ENCODE assay signal across 23 cellular contexts in genomic region chr14:69034612-69035262, GRCh38. TPM values are rescaled to one million over a fixed set of nuclear protein-coding genes. Genes with fewer than 3 reads are reported as not detected.
DNase-seq lines count a peak whose midpoint lies in the region; ATAC-seq, FAIRE-seq and TF ChIP-seq lines count a peak whose summit lies in the region.
"Had no signal": no experiment of that assay in that cellular context is flagged by ENCODE, and none has a peak within 500 bp of the region (broad histone marks: within the 10 kb centered on the region; RNA-seq: fewer than 3 reads in every experiment).

No MANE protein-coding gene starts in this region.

- CTCF ChIA-PET in A549 (lab: Yijun Ruan, JAX): interaction anchor here (0.6 to 1.4 kb wide), 4 partner anchors 73 to 234 kb away, joined by 3 to 5 read pairs (median 4); no protein-coding TSS in a partner anchor
- CTCF ChIA-PET in CD4-positive, alpha-beta T cell (lab: Charles Lee): no interaction called here

- peak overlapping the region; percentile 72 for H3K27ac Mint-ChIP-seq in HFFc6
- H3K27ac Mint-ChIP-seq in CD4-positive, alpha-beta T cell: no peak overlapping the region
- H3K27ac Mint-ChIP-seq: activated naive CD8-positive, alpha-beta T cell treated with anti-CD3 and anti-CD28 coated beads for 36 hours; activated T-cell treated with anti-CD3 and anti-CD28 coated beads, Interleukin-2, amount 50 U/mL, for 72 hours had no signal

- no peak for TF ChIP-seq RAD21 in A549 (conservative IDR thresholded peaks at IDR 0.05 in 1 of 2, IDR thresholded peaks at IDR 0.05 in 1 of 2)

- no peak overlapping the region for H3K4me2 ChIP-seq in A549

- no peak for ATAC-seq in A549
- no peak for ATAC-seq in CD4-positive, alpha-beta T cell (ENCODE audit: poor library complexity)
- no peak for ATAC-seq in GM19351 (IDR thresholded peaks at IDR 0.05; ENCODE audit: unreplicated experiment)
- ATAC-seq in GM21390 (IDR thresholded peaks at IDR 0.05; ENCODE audit: unreplicated experiment): no peak
- ATAC-seq: activated T-cell treated with anti-CD3 and anti-CD28 coated beads, Interleukin-2, amount 50 U/mL, for 72 hours had no signal

- peak overlapping the region; percentile 24 to 48; a peak in 2 of 6 replicates for H3K27ac ChIP-seq in A549
- no peak overlapping the region for H3K27ac ChIP-seq in CD4-positive, alpha-beta T cell (ENCODE audit: low read depth, low read length)
- H3K27ac ChIP-seq: testis had no signal

- 72% methylated on average over 7 of the region's 7 CpGs for WGBS in A549 (ENCODE audit: missing lambda C conversion rate)

- H3K27me3 ChIP-seq in CD4-positive, alpha-beta T cell (ENCODE audit: control insufficient read depth, insufficient read depth, low read length): no peaks in the 10 kb centered on the region
- H3K27me3 ChIP-seq: testis had no signal

- no peak for TF ChIP-seq POLR2A in A549 (IDR thresholded peaks at IDR 0.05; ENCODE audit: low read length)

- H3K4me1 Mint-ChIP-seq in HFFc6 (ENCODE audit: low read depth): peaks cover 53% of the 10 kb centered on the region
- H3K4me1 Mint-ChIP-seq in CD4-positive, alpha-beta T cell (ENCODE audit: low read depth): no peaks in the 10 kb centered on the region

- in situ Hi-C loops in astrocyte of the spinal cord (cut with HindIII; ENCODE audit: low sequenced_read_pairs): no loop called here

- no peak for TF ChIP-seq EP300 in A549 (IDR thresholded peaks at IDR 0.05)

- H3K36me3 Mint-ChIP-seq in HFFc6 (ENCODE audit: low read depth): no peaks in the 10 kb centered on the region
- no peaks in the 10 kb centered on the region for H3K36me3 Mint-ChIP-seq in CD4-positive, alpha-beta T cell (ENCODE audit: low read depth)
- H3K36me3 Mint-ChIP-seq: activated naive CD8-positive, alpha-beta T cell treated with anti-CD3 and anti-CD28 coated beads for 36 hours had no signal

- peaks cover 2% of the 10 kb centered on the region; the same call in 1 of the 2 replicates for H3K27me3 Mint-ChIP-seq in HFFc6 (ENCODE audit: insufficient read depth)
- H3K27me3 Mint-ChIP-seq in CD4-positive, alpha-beta T cell: peaks cover 40% of the 10 kb centered on the region

- no peak overlapping the region for H3K4me3 ChIP-seq in A549
- H3K4me3 ChIP-seq in astrocyte of the spinal cord (ENCODE audit: low read depth, low read length): no peak overlapping the region
- no peak overlapping the region for H3K4me3 ChIP-seq in fibroblast of the aortic adventitia (ENCODE audit: low read depth, low read length)
- H3K4me3 ChIP-seq: HAP-1, spleen, testis had no signal

- DNase-seq in A549 (ENCODE audit: low read depth in 1 of 2, low spot score in 1 of 2) (no peak), HFFc6 (no peak), astrocyte of the spinal cord (ENCODE audit: low read depth, low spot score) (peak; percentile 41), fibroblast of the aortic adventitia (ENCODE audit: low read depth) (peak; percentile 64), NCI-H2029 (lab: John Stamatoyannopoulos, UW) (no peak)
- no peak for DNase-seq in CD4-positive, alpha-beta T cell
- DNase-seq: activated CD4-positive, CD25-positive, alpha-beta regulatory T cell; activated naive CD8-positive, alpha-beta T cell treated with anti-CD3 and anti-CD28 coated beads for 36 hours; activated T-cell treated with anti-CD3 and anti-CD28 coated beads, Interleukin-2, amount 50 U/mL, for 72 hours; caudate nucleus; foreskin melanocyte; midbrain; MV-4-11; NCI-H1930; NCI-H510A treated with DMSO at 0.1 percent for 48 hours; spleen; T-helper 2 cell; testis had no signal

- TF ChIP-seq CTCF in A549 (IDR thresholded peaks at IDR 0.05): no peak
- TF ChIP-seq CTCF in HFFc6 (IDR thresholded peaks at IDR 0.05): no peak
- TF ChIP-seq CTCF in astrocyte of the spinal cord (IDR thresholded peaks at IDR 0.05; ENCODE audit: low read depth, low read length): peak; percentile 31
- peak; percentile 21 for TF ChIP-seq CTCF in fibroblast of the aortic adventitia (IDR thresholded peaks at IDR 0.05; ENCODE audit: insufficient read depth, low read length)
- TF ChIP-seq CTCF in CD4-positive, alpha-beta T cell (IDR thresholded peaks at IDR 0.05): no peak

- POLR2A ChIA-PET in A549 (lab: Yijun Ruan, JAX): no interaction called here
- POLR2A ChIA-PET in CD4-positive, alpha-beta T cell (lab: Charles Lee): no interaction called here

- intact Hi-C loops in CD4-positive, alpha-beta T cell (cut with DNase I, micrococcal nuclease): no loop called here

- H3K4me3 Mint-ChIP-seq in HFFc6: no peak overlapping the region
- no peak overlapping the region for H3K4me3 Mint-ChIP-seq in CD4-positive, alpha-beta T cell
- H3K4me3 Mint-ChIP-seq: activated naive CD8-positive, alpha-beta T cell treated with anti-CD3 and anti-CD28 coated beads for 36 hours; activated T-cell treated with anti-CD3 and anti-CD28 coated beads, Interleukin-2, amount 50 U/mL, for 72 hours had no signal

- FAIRE-seq in A549 (lab: Jason Lieb, UNC): no peak
- FAIRE-seq: A204.1, GM18507 had no signal

- H3K9me3 Mint-ChIP-seq in HFFc6: no peaks in the 10 kb centered on the region
- H3K9me3 Mint-ChIP-seq in CD4-positive, alpha-beta T cell: no peaks in the 10 kb centered on the region
- H3K9me3 Mint-ChIP-seq: activated naive CD8-positive, alpha-beta T cell treated with anti-CD3 and anti-CD28 coated beads for 36 hours; activated T-cell treated with anti-CD3 and anti-CD28 coated beads, Interleukin-2, amount 50 U/mL, for 72 hours had no signal

- no peaks in the 10 kb centered on the region for H3K9me3 ChIP-seq in A549
- no peaks in the 10 kb centered on the region for H3K9me3 ChIP-seq in CD4-positive, alpha-beta T cell (ENCODE audit: control insufficient read depth, low read length)
- H3K9me3 ChIP-seq: HAP-1, spleen, testis had no signal

- H3K4me1 ChIP-seq in A549: peaks cover 35% of the 10 kb centered on the region
- H3K4me1 ChIP-seq: testis had no signal

TF ChIP-seq in A549, 52 proteins besides CTCF, POLR2A, EP300 and RAD21 (continues in another document):
- TF ChIP-seq RFX5 (IDR thresholded peaks at IDR 0.05) (no peak), CEBPB (IDR thresholded peaks at IDR 0.05) (no peak), FOSB (CRISPR knock-in tag; IDR thresholded peaks at IDR 0.05) (no peak), REST (IDR thresholded peaks at IDR 0.05) (no peak), HOXB5 (CRISPR knock-in tag; IDR thresholded peaks at IDR 0.05) (no peak), GATA3 (IDR thresholded peaks at IDR 0.05; ENCODE audit: borderline replicate concordance) (no peak), KDM5A (IDR thresholded peaks at IDR 0.05) (no peak), HES2 (IDR thresholded peaks at IDR 0.05) (no peak)
- TF ChIP-seq, protein P1, sequence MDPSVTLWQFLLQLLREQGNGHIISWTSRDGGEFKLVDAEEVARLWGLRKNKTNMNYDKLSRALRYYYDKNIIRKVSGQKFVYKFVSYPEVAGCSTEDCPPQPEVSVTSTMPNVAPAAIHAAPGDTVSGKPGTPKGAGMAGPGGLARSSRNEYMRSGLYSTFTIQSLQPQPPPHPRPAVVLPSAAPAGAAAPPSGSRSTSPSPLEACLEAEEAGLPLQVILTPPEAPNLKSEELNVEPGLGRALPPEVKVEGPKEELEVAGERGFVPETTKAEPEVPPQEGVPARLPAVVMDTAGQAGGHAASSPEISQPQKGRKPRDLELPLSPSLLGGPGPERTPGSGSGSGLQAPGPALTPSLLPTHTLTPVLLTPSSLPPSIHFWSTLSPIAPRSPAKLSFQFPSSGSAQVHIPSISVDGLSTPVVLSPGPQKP (IDR thresholded peaks at IDR 0.05; ENCODE audit: low read depth, low read length): no peak

RNA-seq across cellular contexts. Expression of gene ACTN1, which starts 55.6 kb away (rescaled TPM):
- polyA plus RNA-seq in A549 (2011; rRNA removed) (207 and 208 TPM in 2 replicates), A549 (2017; fragmentation: RNase III; extraction: RNeasy Plus Mini Kit Qiagen cat#74134 plus additional on column Dnase treatment) (245 to 269 TPM (median 252 TPM) in 3 replicates)
- polyA plus RNA-seq in A549 (2012; cell fraction: cytosol; rRNA removed): 265 and 286 TPM in 2 replicates
- 559 and 760 TPM in 2 replicates for polyA plus RNA-seq in A549 (2012; cell fraction: nucleus; rRNA removed)
- polyA minus RNA-seq in A549 (2011; rRNA and poly(A)+ RNA removed): 580 and 586 TPM in 2 replicates
- total RNA-seq in HFFc6 (2021; fragmentation: NEBNext Ultra II Directional; extraction: Animal tissue kit (Norgen Biotek cat#: 25700)): 100 to 1,000 TPM; 749 to 847 (median 825) TPM
- total RNA-seq in fibroblast of the aortic adventitia (ENCODE audit: low replicate concordance): 94.0 and 114 TPM in 2 replicates
- 100 to 1,000 TPM; 128 to 143 TPM for total RNA-seq in CD4-positive, alpha-beta T cell

Comparison
In these comparisons a context has a peak if more than half of its experiments do, and no peak if none do; other contexts are left out.
1. DNase-seq: peak in astrocyte of the spinal cord (single experiment) and fibroblast of the aortic adventitia (single experiment); none in A549 (0 of 2), HFFc6 (single experiment), CD4-positive, alpha-beta T cell (0 of 10) and NCI-H2029 (single experiment).
2. CTCF ChIP-seq: peak in astrocyte of the spinal cord (single experiment) and fibroblast of the aortic adventitia (single experiment); none in A549 (single experiment), HFFc6 (single experiment) and CD4-positive, alpha-beta T cell (single experiment).